9 cellular contexts compared by ENCODE assay signal in genomic region chr3:134372405-134373277, GRCh38. TPM values are rescaled to one million over a fixed set of nuclear protein-coding genes. Genes with fewer than 3 reads are reported as not detected.
A peak's percentile ranks its signal among the peaks of the same experiment; 100 is the strongest.
DNase-seq lines count a peak whose midpoint lies in the region; ATAC-seq and TF ChIP-seq lines count a peak whose summit lies in the region.
"Had no signal": no experiment of that assay in that cellular context is flagged by ENCODE, and none has a peak within 500 bp of the region (broad histone marks: within the 10 kb centered on the region; RNA-seq: fewer than 3 reads in every experiment).

No MANE protein-coding gene starts in this region.

- peaks cover 28 to 78% (median 41%) of the 10 kb centered on the region in 11 experiments for H3K27me3 ChIP-seq in BLaER1 treated with 17β-estradiol and CSF1 and Interleukin-3, amounts not matched to agents 10 nM and 100 nM
- H3K27me3 ChIP-seq in gastroesophageal sphincter, result no peaks in the 10 kb centered on the region

- TF ChIP-seq CTCF in gastroesophageal sphincter (IDR thresholded peaks at IDR 0.05), result no peak

- no peaks in the 10 kb centered on the region for H3K9me3 ChIP-seq in BLaER1 treated with 17β-estradiol and CSF1 and Interleukin-3, amounts not matched to agents 10 nM and 100 nM (replicated peaks in 1 of 11)
- no peaks in the 10 kb centered on the region for H3K9me3 ChIP-seq in SK-N-MC (ENCODE audit: low read depth, low read length)
- H3K9me3 ChIP-seq in gastroesophageal sphincter, result no peaks in the 10 kb centered on the region

- no peak overlapping the region for H3K4me3 ChIP-seq in BLaER1 treated with 17β-estradiol and CSF1 and Interleukin-3, amounts not matched to agents 10 nM and 100 nM
- H3K4me3 ChIP-seq in SK-N-MC (peak overlapping the region; percentile 94), gastroesophageal sphincter (peak overlapping the region; percentile 76 to 88)

- H3K4me2 ChIP-seq in BLaER1 treated with 17β-estradiol and CSF1 and Interleukin-3, amounts not matched to agents 10 nM and 100 nM, result peak overlapping the region in 9 of 11 experiments; percentile 52 to 99 (median 95); a peak in 16 of 22 replicates

- H4K20me1 ChIP-seq in BLaER1 treated with 17β-estradiol and CSF1 and Interleukin-3, amounts not matched to agents 10 nM and 100 nM, result peaks cover 0 to 26% (median 8%) of the 10 kb centered on the region in 11 experiments; a peak in 12 of 22 replicates

- H3K27ac ChIP-seq in BLaER1 treated with 17β-estradiol and CSF1 and Interleukin-3, amounts not matched to agents 10 nM and 100 nM, result no peak overlapping the region
- H3K27ac ChIP-seq in SK-N-MC, result peak overlapping the region; percentile 92; the same call in 1 of the 2 replicates
- H3K27ac ChIP-seq in gastroesophageal sphincter, result peak overlapping the region; percentile 98 to 100 (median 99)

- WGBS in gastroesophageal sphincter (ENCODE audit: low coverage in 1 of 2), 2 donors, result 20 to 25% methylated on average over 3 to 4 of the region's 9 CpGs

- H3K4me1 ChIP-seq in BLaER1 treated with 17β-estradiol and CSF1 and Interleukin-3, amounts not matched to agents 10 nM and 100 nM, result peaks cover 16 to 69% (median 38%) of the 10 kb centered on the region in 10 experiments; a peak in 19 of 20 replicates
- H3K4me1 ChIP-seq in gastroesophageal sphincter, result peaks cover 9 to 62% (median 48%) of the 10 kb centered on the region in 3 donors

- H3K9ac ChIP-seq in BLaER1 treated with 17β-estradiol and CSF1 and Interleukin-3, amounts not matched to agents 10 nM and 100 nM, result no peak overlapping the region
- H3K9ac ChIP-seq in SK-N-MC (ENCODE audit: insufficient read length), result peak overlapping the region; percentile 98

- no peak for DNase-seq in SK-N-MC (ENCODE audit: low read depth, low spot score)
- peak; percentile 37 for DNase-seq in pons (ENCODE audit: low spot score)
- no peak for DNase-seq in iPS-NIHi7 (ENCODE audit: extremely low spot score)
- no peak for DNase-seq in AG08395 (ENCODE audit: low spot score)
- DNase-seq in NCI-H1417 (lab: John Stamatoyannopoulos, UW), result no peak

- no peaks in the 10 kb centered on the region for H3K36me3 ChIP-seq in BLaER1 treated with 17β-estradiol and CSF1 and Interleukin-3, amounts not matched to agents 10 nM and 100 nM
- H3K36me3 ChIP-seq in SK-N-MC (ENCODE audit: insufficient read depth, low read length), result peaks cover 44% of the 10 kb centered on the region
- H3K36me3 ChIP-seq in gastroesophageal sphincter, result peaks cover 0 to 45% of the 10 kb centered on the region in 2 donors

- no peak for ATAC-seq in gastroesophageal sphincter
- ATAC-seq in GM21526 (IDR thresholded peaks at IDR 0.05; ENCODE audit: low FRiP score, unreplicated experiment), result no peak

- TF ChIP-seq EP300 in gastroesophageal sphincter (IDR thresholded peaks at IDR 0.05), result no peak

- TF ChIP-seq POLR2A in gastroesophageal sphincter (IDR thresholded peaks at IDR 0.05), result no peak

RNA-seq across cellular contexts. Expression of gene AMOTL2, which starts 1.6 kb away (rescaled TPM):
- 100 to 1,000 TPM in 3 of 4 donors, 10 to 100 TPM in 1; 93.2 to 226 (median 153) TPM for total RNA-seq in gastroesophageal sphincter
- total RNA-seq: activated CD8-positive, alpha-beta memory T cell treated with anti-CD3 and anti-CD28 coated beads for 36 hours had no signal

Comparison
In these comparisons a context has a peak if more than half of its experiments do, and no peak if none do; other contexts are left out.
1. H3K27ac ChIP-seq: peak in SK-N-MC (single experiment) and gastroesophageal sphincter (4 of 4); none in BLaER1 treated with 17β-estradiol and CSF1 and Interleukin-3, amounts not matched to agents 10 nM and 100 nM (0 of 11).
2. H3K4me3 ChIP-seq: peak in SK-N-MC (single experiment) and gastroesophageal sphincter (2 of 2); none in BLaER1 treated with 17β-estradiol and CSF1 and Interleukin-3, amounts not matched to agents 10 nM and 100 nM (0 of 10).